In the genomic region with DNA sequence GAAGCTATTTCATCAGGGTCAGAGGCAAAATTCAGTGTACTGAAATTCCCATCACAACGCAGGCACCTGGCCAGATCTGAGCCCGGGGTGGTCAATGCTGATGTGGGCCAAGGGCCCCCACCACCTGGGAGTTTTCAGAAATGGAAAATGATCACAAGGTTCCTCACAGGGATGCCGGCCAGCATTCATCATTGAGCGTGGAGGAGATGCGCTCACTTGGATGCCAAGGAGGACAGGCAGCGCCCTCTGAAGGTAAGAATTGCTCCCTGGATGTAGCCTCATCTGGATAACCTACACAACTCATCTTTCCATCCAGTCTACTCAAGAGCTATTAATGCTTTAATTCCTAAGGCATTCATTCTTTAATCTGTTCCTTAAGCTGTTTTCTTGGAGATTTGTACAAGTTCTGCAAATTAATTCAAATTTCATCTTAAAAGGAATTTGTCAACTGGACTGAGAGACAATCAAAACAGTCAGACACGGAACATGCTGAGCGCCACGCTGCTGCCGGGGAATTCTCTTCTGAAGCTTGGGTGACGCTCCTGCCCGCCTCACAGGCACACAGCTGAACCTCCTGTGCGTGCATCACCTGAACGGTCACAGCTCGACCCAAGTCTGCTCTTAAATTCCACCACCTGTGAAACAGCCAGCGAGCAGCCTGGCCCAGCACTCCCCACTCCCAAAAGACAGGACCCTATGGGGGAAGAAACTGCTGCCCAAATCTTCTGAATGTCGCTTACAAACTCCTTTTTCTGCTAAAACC, we compare ENCODE assay signal across 14 cellular contexts.
DNase-seq lines count a peak whose midpoint lies in the region; ATAC-seq, FAIRE-seq and TF ChIP-seq lines count a peak whose summit lies in the region.
"Had no signal": no experiment of that assay in that cellular context is flagged by ENCODE, and none has a peak within 500 bp of the region (broad histone marks: within the 10 kb centered on the region; RNA-seq: fewer than 3 reads in every experiment).

No MANE protein-coding gene starts in this region.

- H3K27ac ChIP-seq in A549, result no peak overlapping the region
- H3K27ac ChIP-seq in GM23338 (ENCODE audit: low read depth), result peak overlapping the region; percentile 32; the same call in 1 of the 2 replicates
- H3K27ac ChIP-seq in effector memory CD4-positive, alpha-beta T cell (ENCODE audit: insufficient read depth, low read length, poor library complexity, severe bottlenecking), result no peak overlapping the region
- H3K27ac ChIP-seq: heart right ventricle, SJSA1 had no signal

- H3K27me3 ChIP-seq in GM23338 (ENCODE audit: insufficient read depth), result no peaks in the 10 kb centered on the region
- H3K27me3 ChIP-seq in effector memory CD4-positive, alpha-beta T cell (replicated peaks; ENCODE audit: control insufficient read depth, insufficient read depth, low read length, poor library complexity, severe bottlenecking), result no peaks in the 10 kb centered on the region
- H3K27me3 ChIP-seq: heart right ventricle, SJSA1 had no signal

- FAIRE-seq in A549 (lab: Jason Lieb, UNC), result no peak

- H3K9me3 ChIP-seq in A549, result no peaks in the 10 kb centered on the region
- no peaks in the 10 kb centered on the region for H3K9me3 ChIP-seq in effector memory CD4-positive, alpha-beta T cell (ENCODE audit: control insufficient read depth, low read length)
- H3K9me3 ChIP-seq: HAP-1 had no signal

- TF ChIP-seq RAD21 in A549 (conservative IDR thresholded peaks at IDR 0.05 in 1 of 2, IDR thresholded peaks at IDR 0.05 in 1 of 2), result 0 out of 5 replicates have a peak, but pooled peaks of 1 of the 2 experiments have one; percentile 5

- no peak overlapping the region for H2AFZ ChIP-seq in GM23338

- H3K4me2 ChIP-seq in A549 (no peak overlapping the region), GM23338 (no peak overlapping the region)

- no peak overlapping the region for H3K4me3 Mint-ChIP-seq in GM23338
- H3K4me3 Mint-ChIP-seq: central memory CD8-positive, alpha-beta T cell had no signal

- H3K79me2 ChIP-seq in GM23338 (replicated peaks; ENCODE audit: insufficient read depth), result peaks cover 23% of the 10 kb centered on the region

- H3K4me1 ChIP-seq in A549 (no peaks in the 10 kb centered on the region), GM23338 (ENCODE audit: insufficient read depth) (no peaks in the 10 kb centered on the region; the same call in 1 of the 2 replicates)
- no peaks in the 10 kb centered on the region for H3K4me1 ChIP-seq in effector memory CD4-positive, alpha-beta T cell (ENCODE audit: control insufficient read depth, insufficient read depth, low read length, poor library complexity, severe bottlenecking)
- H3K4me1 ChIP-seq: SJSA1 had no signal

- peak in 1 of 2 experiments; percentile 66; a peak in 2 of 6 replicates for ATAC-seq in A549
- peak; percentile 76 for ATAC-seq in GM23338

- DNase-seq in A549 (ENCODE audit: low read depth in 1 of 2, low spot score in 1 of 2) (peak in 1 of 2 experiments; percentile 14), GM23338 (ENCODE audit: low spot score) (peak; percentile 57), choroid plexus epithelial cell (ENCODE audit: low read depth) (peak; percentile 31), middle frontal gyrus (ENCODE audit: extremely low spot score, low spot score) (peak; percentile 51), 8988T (no peak), mucosa of gallbladder (ENCODE audit: low spot score) (no peak), T1000 (lab: John Stamatoyannopoulos, UW) (no peak)
- no peak for DNase-seq in effector memory CD4-positive, alpha-beta T cell
- DNase-seq: CD8-positive, alpha-beta memory T cell; NCI-H2029 had no signal

- no peaks in the 10 kb centered on the region for H3K9me2 ChIP-seq in GM23338 (ENCODE audit: insufficient read depth)

- CTCF ChIA-PET in A549 (lab: Yijun Ruan, JAX), result interaction anchor here (1.0 kb wide), 1 partner anchor 11 kb away, joined by 3 read pairs; no protein-coding TSS in a partner anchor

- no peak overlapping the region for H3K27ac Mint-ChIP-seq in GM23338

- H3K4me1 Mint-ChIP-seq in GM23338, result peaks cover 9% of the 10 kb centered on the region

- POLR2A ChIA-PET in A549 (lab: Yijun Ruan, JAX), result no interaction called here

- H3K4me3 ChIP-seq in A549 (no peak overlapping the region), GM23338 (no peak overlapping the region), choroid plexus epithelial cell (ENCODE audit: low read depth, low read length) (no peak overlapping the region)
- H3K4me3 ChIP-seq in effector memory CD4-positive, alpha-beta T cell (ENCODE audit: insufficient read depth, low read depth, low read length, poor library complexity, severe bottlenecking), result no peak overlapping the region
- H3K4me3 ChIP-seq: HAP-1, heart right ventricle, SJSA1 had no signal

- H3F3A ChIP-seq in GM23338 (replicated peaks; ENCODE audit: low read depth), result no peaks in the 10 kb centered on the region

- TF ChIP-seq POLR2A in A549 (IDR thresholded peaks at IDR 0.05; ENCODE audit: low read length), result no peak

- TF ChIP-seq CTCF in A549 (IDR thresholded peaks at IDR 0.05), result peak; percentile 10; the same call in 1 of the 3 replicates
- peak; percentile 52 to 69 for TF ChIP-seq CTCF in GM23338 (conservative IDR thresholded peaks at IDR 0.05; ENCODE audit: low read depth in 2 of 2)
- TF ChIP-seq CTCF in choroid plexus epithelial cell (conservative IDR thresholded peaks at IDR 0.05; ENCODE audit: low read depth, low read length), result peak; percentile 52

- H3K9me3 Mint-ChIP-seq in GM23338, result peaks cover 3% of the 10 kb centered on the region; the same call in 1 of the 3 replicates
- H3K9me3 Mint-ChIP-seq: CD8-positive, alpha-beta memory T cell; central memory CD8-positive, alpha-beta T cell had no signal

- peaks cover 1% of the 10 kb centered on the region; the same call in 1 of the 2 replicates for H3K36me3 ChIP-seq in GM23338 (ENCODE audit: insufficient read depth)
- H3K36me3 ChIP-seq in effector memory CD4-positive, alpha-beta T cell (ENCODE audit: control insufficient read depth, insufficient read depth, low read length), result peaks cover 27% of the 10 kb centered on the region
- H3K36me3 ChIP-seq: HAP-1 had no signal

- 90% methylated on average over 17 of the region's 17 CpGs for WGBS in A549 (ENCODE audit: missing lambda C conversion rate)

- H4K20me1 ChIP-seq in GM23338 (replicated peaks; ENCODE audit: insufficient read depth), result no peaks in the 10 kb centered on the region; the same call in 1 of the 2 replicates

- TF ChIP-seq EP300 in A549 (IDR thresholded peaks at IDR 0.05), result no peak

- peaks cover 11% of the 10 kb centered on the region for H3K27me3 Mint-ChIP-seq in GM23338 (ENCODE audit: insufficient read depth, low read depth, poor library complexity)
- H3K27me3 Mint-ChIP-seq: CD8-positive, alpha-beta memory T cell; central memory CD8-positive, alpha-beta T cell had no signal

- peaks cover 23% of the 10 kb centered on the region for H3K36me3 Mint-ChIP-seq in GM23338 (ENCODE audit: low read depth)

TF ChIP-seq in A549, 52 proteins besides CTCF, POLR2A, EP300 and RAD21 (continues in another document):
- TF ChIP-seq ZSCAN20 (CRISPR knock-in tag; IDR thresholded peaks at IDR 0.05) (no peak), RNF2 (IDR thresholded peaks at IDR 0.05; ENCODE audit: borderline replicate concordance, low read depth) (no peak), FOSB (CRISPR knock-in tag; IDR thresholded peaks at IDR 0.05) (no peak), EHMT2 (IDR thresholded peaks at IDR 0.05; ENCODE audit: low read depth) (no peak), ZNF302 (CRISPR knock-in tag; IDR thresholded peaks at IDR 0.05) (no peak), SMC3 (IDR thresholded peaks at IDR 0.05) (no peak), RFX5 (IDR thresholded peaks at IDR 0.05) (no peak)
- TF ChIP-seq, protein P1, sequence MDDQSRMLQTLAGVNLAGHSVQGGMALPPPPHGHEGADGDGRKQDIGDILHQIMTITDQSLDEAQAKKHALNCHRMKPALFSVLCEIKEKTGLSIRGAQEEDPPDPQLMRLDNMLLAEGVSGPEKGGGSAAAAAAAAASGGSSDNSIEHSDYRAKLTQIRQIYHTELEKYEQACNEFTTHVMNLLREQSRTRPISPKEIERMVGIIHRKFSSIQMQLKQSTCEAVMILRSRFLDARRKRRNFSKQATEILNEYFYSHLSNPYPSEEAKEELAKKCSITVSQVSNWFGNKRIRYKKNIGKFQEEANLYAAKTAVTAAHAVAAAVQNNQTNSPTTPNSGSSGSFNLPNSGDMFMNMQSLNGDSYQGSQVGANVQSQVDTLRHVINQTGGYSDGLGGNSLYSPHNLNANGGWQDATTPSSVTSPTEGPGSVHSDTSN (IDR thresholded peaks at IDR 0.05), result no peak

TF ChIP-seq in GM23338, 12 proteins besides CTCF, POLR2A, EP300 and RAD21:
- TF ChIP-seq NANOG (IDR thresholded peaks at IDR 0.05; ENCODE audit: borderline replicate concordance) (no peak), JUNB (IDR thresholded peaks at IDR 0.05; ENCODE audit: unreplicated experiment) (no peak), EZH2phosphoT487 (IDR thresholded peaks at IDR 0.05; ENCODE audit: unreplicated experiment) (no peak), ZNF331 (CRISPR knock-in tag; IDR thresholded peaks at IDR 0.05; ENCODE audit: low read depth) (no peak), EZH2 (IDR thresholded peaks at IDR 0.05; ENCODE audit: low read depth, unreplicated experiment) (no peak), ZNF114 (CRISPR knock-in tag; IDR thresholded peaks at IDR 0.05) (no peak), STAT1 (IDR thresholded peaks at IDR 0.05; ENCODE audit: unreplicated experiment) (no peak), CREB1 (CRISPR knock-in tag; IDR thresholded peaks at IDR 0.05; ENCODE audit: low read depth) (no peak)
- TF ChIP-seq, protein P2, sequence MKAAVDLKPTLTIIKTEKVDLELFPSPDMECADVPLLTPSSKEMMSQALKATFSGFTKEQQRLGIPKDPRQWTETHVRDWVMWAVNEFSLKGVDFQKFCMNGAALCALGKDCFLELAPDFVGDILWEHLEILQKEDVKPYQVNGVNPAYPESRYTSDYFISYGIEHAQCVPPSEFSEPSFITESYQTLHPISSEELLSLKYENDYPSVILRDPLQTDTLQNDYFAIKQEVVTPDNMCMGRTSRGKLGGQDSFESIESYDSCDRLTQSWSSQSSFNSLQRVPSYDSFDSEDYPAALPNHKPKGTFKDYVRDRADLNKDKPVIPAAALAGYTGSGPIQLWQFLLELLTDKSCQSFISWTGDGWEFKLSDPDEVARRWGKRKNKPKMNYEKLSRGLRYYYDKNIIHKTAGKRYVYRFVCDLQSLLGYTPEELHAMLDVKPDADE (IDR thresholded peaks at IDR 0.05), result no peak
TF ChIP-seq in GM23338: peak in this region for 0.

Comparison
In these comparisons a context has a peak if more than half of its experiments do, and no peak if none do; other contexts are left out.
1. DNase-seq: peak in GM23338 (single experiment), choroid plexus epithelial cell (single experiment) and middle frontal gyrus (single experiment); none in effector memory CD4-positive, alpha-beta T cell (0 of 3), 8988T (single experiment), mucosa of gallbladder (single experiment) and T1000 (single experiment).
2. CTCF ChIP-seq: peak in every context shown above with its lines; median percentile 60 in GM23338; 52 in choroid plexus epithelial cell; 10 in A549.